10 cellular contexts compared by ENCODE assay signal in the genomic region with DNA sequence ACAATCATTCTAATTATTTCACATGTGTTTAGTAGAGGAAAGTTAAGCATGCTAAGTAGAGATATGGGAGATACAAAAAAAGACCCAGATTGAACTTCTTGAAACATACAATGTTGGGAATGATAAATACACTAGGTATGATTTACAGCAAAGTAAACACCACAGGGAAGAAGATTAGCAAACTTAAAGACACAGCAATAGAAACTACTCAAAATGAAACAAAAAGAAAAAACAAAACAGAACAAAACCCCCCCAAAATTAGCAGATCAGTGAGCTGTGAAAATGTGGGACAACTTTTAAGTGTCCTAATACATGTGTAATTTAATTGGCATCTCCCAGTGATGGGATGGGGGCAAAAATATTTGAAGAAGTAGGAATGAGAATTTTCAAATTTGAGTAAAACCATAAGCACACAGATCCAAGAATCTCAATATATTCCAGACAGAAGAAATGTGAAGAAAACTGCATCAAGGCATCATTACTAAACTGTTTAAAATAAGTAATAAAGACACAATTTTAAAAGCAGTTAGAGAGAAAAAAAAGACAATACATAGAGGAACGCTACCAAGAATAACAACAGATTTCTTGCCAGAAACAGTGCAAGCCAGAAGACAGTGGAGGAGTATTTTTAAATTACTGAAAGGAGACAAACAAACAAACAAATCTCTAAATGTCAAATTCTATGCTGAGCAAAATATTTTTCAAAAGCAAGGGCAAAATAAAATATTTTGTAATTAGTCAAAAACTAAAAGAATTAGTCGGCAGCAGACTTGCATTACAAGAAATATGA.
A peak's percentile ranks its signal among the peaks of the same experiment; 100 is the strongest.
DNase-seq lines count a peak whose midpoint lies in the region; ATAC-seq and TF ChIP-seq lines count a peak whose summit lies in the region.
"Had no signal": no experiment of that assay in that cellular context is flagged by ENCODE, and none has a peak within 500 bp of the region (broad histone marks: within the 10 kb centered on the region; RNA-seq: fewer than 3 reads in every experiment).

No MANE protein-coding gene starts in this region.

- peak; percentile 61 for ATAC-seq in GM18505 (IDR thresholded peaks at IDR 0.05; ENCODE audit: unreplicated experiment)
- ATAC-seq in GM19463 (IDR thresholded peaks at IDR 0.05; ENCODE audit: unreplicated experiment), result peak; percentile 57
- ATAC-seq: A549, HCT116 had no signal

- no peak for TF ChIP-seq POLR2A in GM18505 (IDR thresholded peaks at IDR 0.05; ENCODE audit: borderline replicate concordance, extremely low read depth, insufficient read depth, insufficient read length)

- DNase-seq in OCI-M1 (lab: John Stamatoyannopoulos, UW) (peak; percentile 30), NCI-H2196 (lab: John Stamatoyannopoulos, UW; ENCODE audit: unreplicated experiment) (no peak), DMS114 treated with DMSO at 0.1 percent for 48 hours (lab: John Stamatoyannopoulos, UW; ENCODE audit: unreplicated experiment) (no peak), NCI-H748 treated with DMSO at 0.1 percent for 48 hours (lab: John Stamatoyannopoulos, UW) (no peak)
- DNase-seq: CD8-positive, alpha-beta memory T cell; Karpas-422 had no signal
